Comparison of ENCODE assay signal across 19 cellular contexts in the genomic region with DNA sequence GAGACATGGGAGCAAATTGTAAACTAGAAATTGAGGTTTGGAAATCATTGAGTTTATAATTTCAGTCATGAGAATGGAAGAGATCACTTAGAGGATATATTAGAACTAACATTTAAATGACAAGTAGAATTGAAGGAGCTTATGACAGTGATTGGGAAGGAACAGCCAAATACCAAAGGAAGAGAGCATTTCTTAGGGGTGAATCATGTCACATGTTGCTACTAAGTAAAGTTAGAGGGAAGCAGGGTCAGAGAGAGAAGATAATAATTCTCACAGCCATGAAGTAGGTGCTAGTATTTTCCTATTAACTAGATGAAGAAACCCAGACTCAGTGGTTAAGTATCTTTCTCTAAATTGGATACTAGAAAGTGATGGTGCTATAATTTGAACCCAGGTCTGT. TPM values are rescaled to one million over a fixed set of nuclear protein-coding genes. Genes with fewer than 3 reads are reported as not detected.
A peak's percentile ranks its signal among the peaks of the same experiment; 100 is the strongest.
DNase-seq lines count a peak whose midpoint lies in the region; TF ChIP-seq lines count a peak whose summit lies in the region.
"Had no signal": no experiment of that assay in that cellular context is flagged by ENCODE, and none has a peak within 500 bp of the region (broad histone marks: within the 10 kb centered on the region; RNA-seq: fewer than 3 reads in every experiment).

No MANE protein-coding gene starts in this region.

- intact Hi-C loops in esophagus muscularis mucosa (cut with DNase I), result no loop called here

- DNase-seq in Daoy (ENCODE audit: low read depth) (peak; percentile 8), NCI-H69 (lab: John Stamatoyannopoulos, UW) (peak; percentile 20), cardiac fibroblast (ENCODE audit: low read depth in 2 of 2) (peak; percentile 21 to 49), iris pigment epithelial cell (ENCODE audit: low read depth) (peak; percentile 64), NCI-H774 (lab: John Stamatoyannopoulos, UW) (no peak), LoVo (ENCODE audit: low spot score) (no peak), esophagus muscularis mucosa (ENCODE audit: extremely low spot score) (no peak)
- DNase-seq in activated CD4-positive, alpha-beta T cell treated with anti-CD3 and anti-CD28 coated beads for 4 hours, result no peak
- DNase-seq: activated CD4-positive, alpha-beta T cell treated with anti-CD3 and anti-CD28 coated beads for 36 hours; activated CD8-positive, alpha-beta memory T cell treated with anti-CD3 and anti-CD28 coated beads, Interleukin-2, amount 50 U/mL, for 4 hours; activated effector memory CD4-positive, alpha-beta T cell treated with anti-CD3 and anti-CD28 coated beads, Interleukin-2, amount 50 U/mL, for 16 hours; CD8-positive, alpha-beta T cell; central memory CD4-positive, alpha-beta T cell; Kasumi-1; NCI-H510A treated with DMSO at 0.1 percent for 48 hours; stimulated activated CD4-positive, alpha-beta T cell treated with anti-CD3 and anti-CD28 coated beads, Interleukin-2, amount 100 ng/mL, for 24 hours; stimulated activated naive B cell treated with anti-CD40 and anti-IgM and Interleukin-4, amounts not matched to agents 10 μg/mL and 1 μg/mL and 100 μg/mL, for 72 hours had no signal

- TF ChIP-seq POLR2A in esophagus muscularis mucosa (IDR thresholded peaks at IDR 0.05; ENCODE audit: low read depth), result no peak

- no peaks in the 10 kb centered on the region for H3K9me3 ChIP-seq in esophagus muscularis mucosa

- no peak overlapping the region for H3K4me3 ChIP-seq in cardiac fibroblast (replicated peaks in 1 of 2; ENCODE audit: low read depth in 2 of 2, low read length in 2 of 2)
- H3K4me3 ChIP-seq in esophagus muscularis mucosa, result no peak overlapping the region
- H3K4me3 ChIP-seq: hepatocyte, skin epidermis had no signal

- no peaks in the 10 kb centered on the region for H3K4me1 ChIP-seq in esophagus muscularis mucosa

- H3K27ac ChIP-seq in esophagus muscularis mucosa (replicated peaks in 1 of 4), result no peak overlapping the region
- H3K27ac ChIP-seq: hepatocyte, skin epidermis had no signal

- no peak for TF ChIP-seq EP300 in esophagus muscularis mucosa (IDR thresholded peaks at IDR 0.05)

- no peaks in the 10 kb centered on the region for H3K27me3 ChIP-seq in esophagus muscularis mucosa
- H3K27me3 ChIP-seq: hepatocyte had no signal

- no peaks in the 10 kb centered on the region for H3K36me3 ChIP-seq in esophagus muscularis mucosa

- TF ChIP-seq CTCF in cardiac fibroblast (IDR thresholded peaks at IDR 0.05; ENCODE audit: low read depth, low read length) (no peak), esophagus muscularis mucosa (IDR thresholded peaks at IDR 0.05) (no peak)

RNA-seq across cellular contexts. Expression of a gene that starts 59.3 kb away (rescaled TPM):
- 43.1 and 49.3 TPM in 2 replicates for total RNA-seq in Daoy (2014; rRNA removed; shearing (Covaris generic))
- 10 to 100 TPM; 17.6 to 35.7 (median 25.7) TPM for total RNA-seq in esophagus muscularis mucosa

Comparison
In these comparisons a context has a peak if more than half of its experiments do, and no peak if none do; other contexts are left out.
1. DNase-seq: peak in Daoy (single experiment), NCI-H69 (single experiment), cardiac fibroblast (2 of 2) and iris pigment epithelial cell (single experiment); none in NCI-H774 (single experiment), LoVo (single experiment), esophagus muscularis mucosa (single experiment) and activated CD4-positive, alpha-beta T cell treated with anti-CD3 and anti-CD28 coated beads for 4 hours (0 of 2).